In the genomic region with DNA sequence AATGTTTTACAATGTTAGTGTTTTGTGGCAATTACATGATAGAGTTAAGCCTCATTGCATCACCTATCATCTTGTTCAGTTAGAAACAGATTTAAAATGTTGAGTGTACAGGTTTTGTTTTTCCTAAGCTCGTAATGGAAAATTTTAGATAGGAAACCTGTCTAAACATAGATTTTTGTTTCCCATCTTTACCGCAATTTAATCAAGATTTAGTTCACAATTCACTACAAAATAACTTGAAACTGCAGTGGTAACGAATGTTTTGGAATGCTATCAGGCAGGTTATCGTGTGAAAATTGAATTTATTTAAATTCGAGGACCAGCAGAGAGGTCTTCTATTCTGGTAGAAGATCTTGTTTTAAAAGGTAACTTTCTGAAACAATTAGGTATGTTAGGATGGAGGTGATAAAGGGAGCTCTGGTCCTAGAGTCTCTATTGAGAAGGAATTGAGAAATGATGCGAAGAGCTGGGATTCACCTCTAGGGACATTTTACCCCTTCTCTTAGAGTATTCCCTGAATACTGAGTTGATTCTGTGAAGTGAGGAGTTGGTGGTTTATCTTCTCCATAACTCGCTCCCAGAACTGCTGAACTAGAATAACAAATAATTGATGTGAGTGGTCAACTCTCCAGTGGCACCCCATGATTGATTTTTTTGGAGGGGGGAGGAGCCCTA, we compare ENCODE assay signal across 16 cellular contexts. TPM values are rescaled to one million over a fixed set of nuclear protein-coding genes. Genes with fewer than 3 reads are reported as not detected.
DNase-seq lines count a peak whose midpoint lies in the region; ATAC-seq and TF ChIP-seq lines count a peak whose summit lies in the region.
"Had no signal": no experiment of that assay in that cellular context is flagged by ENCODE, and none has a peak within 500 bp of the region (broad histone marks: within the 10 kb centered on the region; RNA-seq: fewer than 3 reads in every experiment).

No MANE protein-coding gene starts in this region.

- H3K27me3 Mint-ChIP-seq in activated naive CD4-positive, alpha-beta T cell treated with anti-CD3 and anti-CD28 coated beads, Interleukin-2, amount 50 U/mL, for 24 hours, result peaks cover 17% of the 10 kb centered on the region
- peaks cover 30% of the 10 kb centered on the region for H3K27me3 Mint-ChIP-seq in WTC11 (ENCODE audit: low read depth)
- peaks cover 8% of the 10 kb centered on the region for H3K27me3 Mint-ChIP-seq in glutamatergic neuron (ENCODE audit: unreplicated experiment)

- H3K36me3 ChIP-seq in uterus, result peaks cover 0 to 2% of the 10 kb centered on the region in 2 donors
- H3K36me3 ChIP-seq: esophagus muscularis mucosa, SJSA1 had no signal

- H3K4me3 ChIP-seq in uterus, result no peak overlapping the region
- H3K4me3 ChIP-seq: SJSA1 had no signal

- peaks cover 12% of the 10 kb centered on the region for H3K4me1 Mint-ChIP-seq in activated naive CD4-positive, alpha-beta T cell treated with anti-CD3 and anti-CD28 coated beads, Interleukin-2, amount 50 U/mL, for 24 hours
- H3K4me1 Mint-ChIP-seq in WTC11 (peaks cover 32% of the 10 kb centered on the region), glutamatergic neuron (ENCODE audit: low read depth, unreplicated experiment) (peaks cover 7% of the 10 kb centered on the region)

- H3K27ac ChIP-seq in uterus, result no peak overlapping the region
- H3K27ac ChIP-seq: SJSA1 had no signal

- H3K27me3 ChIP-seq in uterus, result peaks cover 9 to 44% of the 10 kb centered on the region in 2 donors

- ATAC-seq in WTC11, result peak; percentile 17; the same call in 1 of the 2 replicates

- TF ChIP-seq CTCF in WTC11 (IDR thresholded peaks at IDR 0.05), result no peak
- TF ChIP-seq CTCF in glutamatergic neuron (IDR thresholded peaks at IDR 0.05; ENCODE audit: partially characterized antibody, unreplicated experiment), result no peak
- TF ChIP-seq CTCF in uterus (IDR thresholded peaks at IDR 0.05), result no peak
- TF ChIP-seq CTCF in GM20000 (IDR thresholded peaks at IDR 0.05; ENCODE audit: extremely low read depth, missing control alignments), result no peak

- H3K9me3 ChIP-seq in uterus, result no peaks in the 10 kb centered on the region
- H3K9me3 ChIP-seq: esophagus muscularis mucosa, SJSA1 had no signal

- intact Hi-C loops in uterus (cut with DNase I; ENCODE audit: low total_unique reads), result no loop called here

- no peak for DNase-seq in activated naive CD4-positive, alpha-beta T cell (lab: John Stamatoyannopoulos, UW)
- DNase-seq in WTC11 (ENCODE audit: low spot score) (no peak), glutamatergic neuron (no peak), superior temporal gyrus (ENCODE audit: extremely low spot score) (peak; percentile 58), uterus (no peak), GM20000 (ENCODE audit: low spot score) (no peak), occipital lobe (lab: John Stamatoyannopoulos, UW) (no peak)
- DNase-seq: EL, HFFc6, mesenchymal stem cell, NCI-H1436 treated with DMSO at 0.1 percent for 48 hours, NCI-H748 treated with DMSO at 0.1 percent for 48 hours had no signal

- no peak overlapping the region for H3K27ac Mint-ChIP-seq in activated naive CD4-positive, alpha-beta T cell treated with anti-CD3 and anti-CD28 coated beads, Interleukin-2, amount 50 U/mL, for 24 hours
- H3K27ac Mint-ChIP-seq in WTC11 (no peak overlapping the region), glutamatergic neuron (ENCODE audit: unreplicated experiment) (peak overlapping the region; percentile 33)
- H3K27ac Mint-ChIP-seq: HFFc6; stimulated activated memory B cell treated with anti-CD40 and anti-IgM and Interleukin-4, amounts not matched to agents 10 μg/mL and 1 μg/mL and 100 μg/mL, for 72 hours had no signal

- no peaks in the 10 kb centered on the region for H3K9me3 Mint-ChIP-seq in activated naive CD4-positive, alpha-beta T cell treated with anti-CD3 and anti-CD28 coated beads, Interleukin-2, amount 50 U/mL, for 24 hours
- no peaks in the 10 kb centered on the region for H3K9me3 Mint-ChIP-seq in WTC11
- peaks cover 6% of the 10 kb centered on the region for H3K9me3 Mint-ChIP-seq in glutamatergic neuron (ENCODE audit: unreplicated experiment)
- H3K9me3 Mint-ChIP-seq: HFFc6; stimulated activated memory B cell treated with anti-CD40 and anti-IgM and Interleukin-4, amounts not matched to agents 10 μg/mL and 1 μg/mL and 100 μg/mL, for 72 hours had no signal

- peaks cover 0 to 5% of the 10 kb centered on the region in 2 donors for H3K4me1 ChIP-seq in uterus

- POLR2A ChIA-PET in WTC11 (lab: Charles Lee), result interaction anchor here (1.0 kb wide), 1 partner anchor 303 kb away, joined by 3 read pairs; no protein-coding TSS in a partner anchor

- H3K4me3 Mint-ChIP-seq in activated naive CD4-positive, alpha-beta T cell treated with anti-CD3 and anti-CD28 coated beads, Interleukin-2, amount 50 U/mL, for 24 hours, result peak overlapping the region; percentile 47
- H3K4me3 Mint-ChIP-seq in WTC11 (peak overlapping the region; percentile 76), glutamatergic neuron (ENCODE audit: unreplicated experiment) (peak overlapping the region; percentile 76)

- CTCF ChIA-PET in WTC11 (lab: Charles Lee), result interaction anchor here (0.6 to 2.3 kb wide), 25 partner anchors 12 to 905 kb away, joined by 3 to 15 read pairs (median 3); a partner anchor contains a TSS

- H3K36me3 Mint-ChIP-seq in activated naive CD4-positive, alpha-beta T cell treated with anti-CD3 and anti-CD28 coated beads, Interleukin-2, amount 50 U/mL, for 24 hours, result peaks cover 6% of the 10 kb centered on the region
- H3K36me3 Mint-ChIP-seq in WTC11 (no peaks in the 10 kb centered on the region), glutamatergic neuron (ENCODE audit: unreplicated experiment) (peaks cover 4% of the 10 kb centered on the region)
- H3K36me3 Mint-ChIP-seq: stimulated activated memory B cell treated with anti-CD40 and anti-IgM and Interleukin-4, amounts not matched to agents 10 μg/mL and 1 μg/mL and 100 μg/mL, for 72 hours had no signal

- TF ChIP-seq POLR2A in uterus (IDR thresholded peaks at IDR 0.05), result no peak

TF ChIP-seq in WTC11, 78 proteins besides CTCF, POLR2A, EP300 and RAD21 (continues in another document):
- TF ChIP-seq, protein P1, sequence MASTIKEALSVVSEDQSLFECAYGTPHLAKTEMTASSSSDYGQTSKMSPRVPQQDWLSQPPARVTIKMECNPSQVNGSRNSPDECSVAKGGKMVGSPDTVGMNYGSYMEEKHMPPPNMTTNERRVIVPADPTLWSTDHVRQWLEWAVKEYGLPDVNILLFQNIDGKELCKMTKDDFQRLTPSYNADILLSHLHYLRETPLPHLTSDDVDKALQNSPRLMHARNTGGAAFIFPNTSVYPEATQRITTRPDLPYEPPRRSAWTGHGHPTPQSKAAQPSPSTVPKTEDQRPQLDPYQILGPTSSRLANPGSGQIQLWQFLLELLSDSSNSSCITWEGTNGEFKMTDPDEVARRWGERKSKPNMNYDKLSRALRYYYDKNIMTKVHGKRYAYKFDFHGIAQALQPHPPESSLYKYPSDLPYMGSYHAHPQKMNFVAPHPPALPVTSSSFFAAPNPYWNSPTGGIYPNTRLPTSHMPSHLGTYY (CRISPR knock-in tag; IDR thresholded peaks at IDR 0.05), result no peak
- TF ChIP-seq, protein P2, sequence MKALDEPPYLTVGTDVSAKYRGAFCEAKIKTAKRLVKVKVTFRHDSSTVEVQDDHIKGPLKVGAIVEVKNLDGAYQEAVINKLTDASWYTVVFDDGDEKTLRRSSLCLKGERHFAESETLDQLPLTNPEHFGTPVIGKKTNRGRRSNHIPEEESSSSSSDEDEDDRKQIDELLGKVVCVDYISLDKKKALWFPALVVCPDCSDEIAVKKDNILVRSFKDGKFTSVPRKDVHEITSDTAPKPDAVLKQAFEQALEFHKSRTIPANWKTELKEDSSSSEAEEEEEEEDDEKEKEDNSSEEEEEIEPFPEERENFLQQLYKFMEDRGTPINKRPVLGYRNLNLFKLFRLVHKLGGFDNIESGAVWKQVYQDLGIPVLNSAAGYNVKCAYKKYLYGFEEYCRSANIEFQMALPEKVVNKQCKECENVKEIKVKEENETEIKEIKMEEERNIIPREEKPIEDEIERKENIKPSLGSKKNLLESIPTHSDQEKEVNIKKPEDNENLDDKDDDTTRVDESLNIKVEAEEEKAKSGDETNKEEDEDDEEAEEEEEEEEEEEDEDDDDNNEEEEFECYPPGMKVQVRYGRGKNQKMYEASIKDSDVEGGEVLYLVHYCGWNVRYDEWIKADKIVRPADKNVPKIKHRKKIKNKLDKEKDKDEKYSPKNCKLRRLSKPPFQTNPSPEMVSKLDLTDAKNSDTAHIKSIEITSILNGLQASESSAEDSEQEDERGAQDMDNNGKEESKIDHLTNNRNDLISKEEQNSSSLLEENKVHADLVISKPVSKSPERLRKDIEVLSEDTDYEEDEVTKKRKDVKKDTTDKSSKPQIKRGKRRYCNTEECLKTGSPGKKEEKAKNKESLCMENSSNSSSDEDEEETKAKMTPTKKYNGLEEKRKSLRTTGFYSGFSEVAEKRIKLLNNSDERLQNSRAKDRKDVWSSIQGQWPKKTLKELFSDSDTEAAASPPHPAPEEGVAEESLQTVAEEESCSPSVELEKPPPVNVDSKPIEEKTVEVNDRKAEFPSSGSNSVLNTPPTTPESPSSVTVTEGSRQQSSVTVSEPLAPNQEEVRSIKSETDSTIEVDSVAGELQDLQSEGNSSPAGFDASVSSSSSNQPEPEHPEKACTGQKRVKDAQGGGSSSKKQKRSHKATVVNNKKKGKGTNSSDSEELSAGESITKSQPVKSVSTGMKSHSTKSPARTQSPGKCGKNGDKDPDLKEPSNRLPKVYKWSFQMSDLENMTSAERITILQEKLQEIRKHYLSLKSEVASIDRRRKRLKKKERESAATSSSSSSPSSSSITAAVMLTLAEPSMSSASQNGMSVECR (CRISPR knock-in tag; IDR thresholded peaks at IDR 0.05; ENCODE audit: borderline replicate concordance), result no peak
- no peak for TF ChIP-seq ESRRA (CRISPR knock-in tag; IDR thresholded peaks at IDR 0.05; ENCODE audit: borderline replicate concordance)

RNA-seq across cellular contexts. Expression of a gene that starts 1.4 kb away (rescaled TPM):
- total RNA-seq in WTC11 (2021) (5.2 to 5.6 TPM (median 5.5 TPM) in 3 replicates), glutamatergic neuron (ENCODE audit: unreplicated experiment) (13.4 TPM), uterus (1 to 10 TPM in 1 of 4 donors, under 1 TPM in 3; under 0.01 to 1.6 (median 0.46) TPM), occipital lobe (42.6 TPM)

RNA-seq across cellular contexts. Expression of a gene that starts 59.2 kb away (rescaled TPM):
- total RNA-seq in WTC11 (2021) (52.7 to 60.2 TPM (median 54.4 TPM) in 3 replicates), glutamatergic neuron (ENCODE audit: unreplicated experiment) (10.7 TPM), uterus (10 to 100 TPM; 22.0 to 39.1 (median 29.0) TPM), occipital lobe (5.5 TPM)
